ENCODE assay signal across 10 cellular contexts in the genomic region with DNA sequence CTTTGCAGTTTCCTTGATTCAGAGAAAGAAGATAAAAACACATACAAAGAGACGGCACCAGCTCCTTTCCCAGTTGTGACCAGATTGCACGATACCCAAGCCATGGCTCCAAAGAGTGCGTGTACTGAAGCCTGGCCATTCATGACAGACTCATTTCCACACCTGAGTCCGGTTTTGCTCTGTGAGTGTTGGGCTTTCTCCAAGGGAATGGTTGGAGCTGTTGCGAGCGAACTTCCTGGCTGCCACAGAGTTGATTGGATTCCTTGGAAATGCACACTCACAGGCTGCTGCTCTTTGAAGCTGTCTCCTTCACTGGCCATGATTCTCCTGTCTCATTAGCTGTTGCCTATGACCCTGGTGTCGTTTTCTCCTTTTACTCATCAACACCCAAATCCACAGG. TPM values are rescaled to one million over a fixed set of nuclear protein-coding genes. Genes with fewer than 3 reads are reported as not detected.
DNase-seq lines count a peak whose midpoint lies in the region; ATAC-seq and TF ChIP-seq lines count a peak whose summit lies in the region.
"Had no signal": no experiment of that assay in that cellular context is flagged by ENCODE, and none has a peak within 500 bp of the region (broad histone marks: within the 10 kb centered on the region; RNA-seq: fewer than 3 reads in every experiment).

No MANE protein-coding gene starts in this region.

- no peak overlapping the region for H3K4me3 ChIP-seq in GM23338
- peak overlapping the region; percentile 19 for H3K4me3 ChIP-seq in ovary
- H3K4me3 ChIP-seq: colonic mucosa had no signal

- peaks cover 9% of the 10 kb centered on the region for H3K9me2 ChIP-seq in GM23338 (ENCODE audit: insufficient read depth)

- H3K27ac Mint-ChIP-seq in GM23338: no peak overlapping the region
- H3K27ac Mint-ChIP-seq in T-helper 17 cell: no peak overlapping the region

- H3K27me3 Mint-ChIP-seq in GM23338 (ENCODE audit: insufficient read depth, low read depth, poor library complexity) (peaks cover 4% of the 10 kb centered on the region), T-helper 17 cell (peaks cover 11% of the 10 kb centered on the region)

- no peaks in the 10 kb centered on the region for H4K20me1 ChIP-seq in GM23338 (replicated peaks; ENCODE audit: insufficient read depth)

- H3K36me3 ChIP-seq in GM23338 (ENCODE audit: insufficient read depth) (no peaks in the 10 kb centered on the region), ovary (no peaks in the 10 kb centered on the region)
- H3K36me3 ChIP-seq: colonic mucosa had no signal

- 2 to 15% (median 10%) methylated on average over 7 of the region's 7 CpGs for WGBS in ovary, 3 donors

- intact Hi-C loops in ovary (cut with DNase I): no loop called here

- ATAC-seq in GM23338 (no peak), T-helper 17 cell (no peak), GM19397 (IDR thresholded peaks at IDR 0.05; ENCODE audit: unreplicated experiment) (no peak)

- H2AFZ ChIP-seq in GM23338: peak overlapping the region; percentile 96

- TF ChIP-seq CTCF in GM23338 (conservative IDR thresholded peaks at IDR 0.05; ENCODE audit: low read depth in 2 of 2) (no peak), ovary (IDR thresholded peaks at IDR 0.05) (no peak)

- TF ChIP-seq POLR2A in ovary (IDR thresholded peaks at IDR 0.05): no peak

- H3K4me1 Mint-ChIP-seq in GM23338 (no peaks in the 10 kb centered on the region), T-helper 17 cell (peaks cover 11% of the 10 kb centered on the region)

- H3K4me2 ChIP-seq in GM23338: no peak overlapping the region

- no peak overlapping the region for H3K4me3 Mint-ChIP-seq in GM23338
- H3K4me3 Mint-ChIP-seq in T-helper 17 cell: peak overlapping the region; percentile 37

- no peaks in the 10 kb centered on the region for H3K9me3 Mint-ChIP-seq in GM23338

- no peaks in the 10 kb centered on the region for H3K4me1 ChIP-seq in GM23338 (ENCODE audit: insufficient read depth)
- H3K4me1 ChIP-seq in ovary (ENCODE audit: insufficient read depth): peaks cover 1% of the 10 kb centered on the region
- H3K4me1 ChIP-seq: colonic mucosa had no signal

- H3K27me3 ChIP-seq in GM23338 (ENCODE audit: insufficient read depth) (no peaks in the 10 kb centered on the region), ovary (no peaks in the 10 kb centered on the region)
- H3K27me3 ChIP-seq: colonic mucosa had no signal

- no peaks in the 10 kb centered on the region for H3K79me2 ChIP-seq in GM23338 (replicated peaks; ENCODE audit: insufficient read depth)

- no peak for DNase-seq in GM23338 (ENCODE audit: low spot score)
- no peak for DNase-seq in T-helper 17 cell
- peak; percentile 52 for DNase-seq in fibroblast of peridontal ligament (ENCODE audit: extremely low read depth)
- DNase-seq in ovary: no peak
- DNase-seq in DMS153 (lab: John Stamatoyannopoulos, UW): no peak
- no peak for DNase-seq in stimulated activated naive CD4-positive, alpha-beta T cell treated with Interleukin-2 at 50 U/mL for 16 hours (lab: John Stamatoyannopoulos, UW)
- DNase-seq: colonic mucosa, foreskin fibroblast, NCI-H345 had no signal

- H3K36me3 Mint-ChIP-seq in GM23338 (ENCODE audit: low read depth) (no peaks in the 10 kb centered on the region), T-helper 17 cell (ENCODE audit: low read depth) (no peaks in the 10 kb centered on the region)

- H3K27ac ChIP-seq in GM23338 (ENCODE audit: low read depth): no peak overlapping the region
- H3K27ac ChIP-seq in ovary: no peak overlapping the region
- H3K27ac ChIP-seq: colonic mucosa had no signal

- TF ChIP-seq EP300 in ovary (IDR thresholded peaks at IDR 0.05): no peak

- H3K9me3 ChIP-seq in T-helper 17 cell (ENCODE audit: control insufficient read depth, low read length, poor library complexity, severe bottlenecking): no peaks in the 10 kb centered on the region
- no peaks in the 10 kb centered on the region for H3K9me3 ChIP-seq in ovary
- H3K9me3 ChIP-seq: colonic mucosa had no signal

- no peaks in the 10 kb centered on the region for H3F3A ChIP-seq in GM23338 (replicated peaks; ENCODE audit: low read depth)

TF ChIP-seq in GM23338, 12 proteins besides CTCF, POLR2A, EP300 and RAD21:
- TF ChIP-seq, protein P1, sequence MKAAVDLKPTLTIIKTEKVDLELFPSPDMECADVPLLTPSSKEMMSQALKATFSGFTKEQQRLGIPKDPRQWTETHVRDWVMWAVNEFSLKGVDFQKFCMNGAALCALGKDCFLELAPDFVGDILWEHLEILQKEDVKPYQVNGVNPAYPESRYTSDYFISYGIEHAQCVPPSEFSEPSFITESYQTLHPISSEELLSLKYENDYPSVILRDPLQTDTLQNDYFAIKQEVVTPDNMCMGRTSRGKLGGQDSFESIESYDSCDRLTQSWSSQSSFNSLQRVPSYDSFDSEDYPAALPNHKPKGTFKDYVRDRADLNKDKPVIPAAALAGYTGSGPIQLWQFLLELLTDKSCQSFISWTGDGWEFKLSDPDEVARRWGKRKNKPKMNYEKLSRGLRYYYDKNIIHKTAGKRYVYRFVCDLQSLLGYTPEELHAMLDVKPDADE (IDR thresholded peaks at IDR 0.05): no peak
- no peak for TF ChIP-seq CREB1 (CRISPR knock-in tag; IDR thresholded peaks at IDR 0.05; ENCODE audit: low read depth)

RNA-seq across cellular contexts. Expression of a gene that starts 44.0 kb away (rescaled TPM):
- total RNA-seq in GM23338 (2014; rRNA removed; shearing (Covaris generic)): 2.6 TPM in 2 replicates
- polyA plus RNA-seq in GM23338 (2016; fragmentation: Nextera tagmentation; extraction: Ambion mirVana) (1.4 and 2.3 TPM in 2 replicates), ovary (1 to 10 TPM; 2.6 to 4.2 TPM)
- total RNA-seq in T-helper 17 cell (1 to 10 TPM; 1.4 to 1.6 TPM), ovary (1 to 10 TPM; 3.1 to 6.8 (median 3.8) TPM)
